ENCODE assay signal across 12 cellular contexts in genomic region chr15:89118481-89118989, GRCh38. TPM values are rescaled to one million over a fixed set of nuclear protein-coding genes. Genes with fewer than 3 reads are reported as not detected.
DNase-seq lines count a peak whose midpoint lies in the region; ATAC-seq and TF ChIP-seq lines count a peak whose summit lies in the region.
"Had no signal": no experiment of that assay in that cellular context is flagged by ENCODE, and none has a peak within 500 bp of the region (broad histone marks: within the 10 kb centered on the region; RNA-seq: fewer than 3 reads in every experiment).

No MANE protein-coding gene starts in this region.

- no TSS peak for BruUV-seq in MCF 10A (replicated peaks; lab: Mats Ljungman, UMichigan)
- BruUV-seq in mammary epithelial cell (replicated peaks; lab: Mats Ljungman, UMichigan), result no TSS peak

- no peak overlapping the region for H3K9ac ChIP-seq in mammary epithelial cell (ENCODE audit: insufficient read depth, low read length)

- H2AFZ ChIP-seq in mammary epithelial cell (ENCODE audit: low read depth, low read length), result no peak overlapping the region

- in situ Hi-C loops in mammary epithelial cell (cut with MboI; ENCODE audit: low sequenced_read_pairs in 2 of 2) (no loop called here), brain microvascular endothelial cell (cut with HindIII; ENCODE audit: low pct_ligation_motif_present, low sequenced_read_pairs) (no loop called here)

- no peak overlapping the region for H3K4me3 Mint-ChIP-seq in MCF 10A (ENCODE audit: unreplicated experiment)
- H3K4me3 Mint-ChIP-seq: activated CD4-positive, alpha-beta memory T cell treated with anti-CD3 and anti-CD28 coated beads, Interleukin-2, amount 10 ng/mL, durations not matched to agents 7 days and 5 days had no signal

- no peak overlapping the region for H3K4me2 ChIP-seq in mammary epithelial cell (ENCODE audit: insufficient read depth, low read depth, low read length)

- CTCF ChIA-PET in MCF 10A (lab: Yijun Ruan, JAX), result interaction anchor here (0.7 to 1.6 kb wide), 6 partner anchors 11 to 34 kb away, joined by 3 to 6 read pairs (median 3); partner anchors contain the start of gene ABHD2
- CTCF ChIA-PET in mammary epithelial cell (lab: Charles Lee; ENCODE audit: low non-redundant PET), result no interaction called here

- H3K4me3 ChIP-seq in mammary epithelial cell (replicated peaks in 1 of 3; ENCODE audit: insufficient read depth in 1 of 3, low read depth in 2 of 3, low read length in 3 of 3) (no peak overlapping the region), brain microvascular endothelial cell (ENCODE audit: low read depth, low read length) (no peak overlapping the region), lung (no peak overlapping the region), tibial nerve (no peak overlapping the region)

- H3K27ac ChIP-seq in mammary epithelial cell (ENCODE audit: insufficient read depth, low read depth, low read length), result no peak overlapping the region
- peak overlapping the region; percentile 97 for H3K27ac ChIP-seq in brain microvascular endothelial cell
- H3K27ac ChIP-seq in lung (ENCODE audit: low read depth in 1 of 2, low read length in 1 of 2), result peak overlapping the region; percentile 69 to 84
- H3K27ac ChIP-seq in tibial nerve, result peak overlapping the region; percentile 64 to 87 (median 78)

- H3K4me1 ChIP-seq in mammary epithelial cell (ENCODE audit: insufficient read depth, low read length) (peaks cover 27% of the 10 kb centered on the region), lung (ENCODE audit: control insufficient read depth in 2 of 2, insufficient read depth in 2 of 2, low read length in 2 of 2) (peaks cover 6 to 24% of the 10 kb centered on the region in 2 donors), tibial nerve (peaks cover 0 to 78% (median 40%) of the 10 kb centered on the region in 4 donors)

- H3K27me3 Mint-ChIP-seq in MCF 10A (ENCODE audit: insufficient read depth, unreplicated experiment), result no peaks in the 10 kb centered on the region
- H3K27me3 Mint-ChIP-seq: activated CD4-positive, alpha-beta memory T cell treated with anti-CD3 and anti-CD28 coated beads, Interleukin-2, amount 10 ng/mL, durations not matched to agents 7 days and 5 days had no signal

- no peaks in the 10 kb centered on the region for H3K79me2 ChIP-seq in mammary epithelial cell (ENCODE audit: insufficient read depth, low read length)

- intact Hi-C loops in MCF 10A (cut with micrococcal nuclease), result no loop called here
- intact Hi-C loops in mammary epithelial cell (cut with micrococcal nuclease), result no loop called here

- DNase-seq in MCF 10A (ENCODE audit: unreplicated experiment), result no peak
- no peak for DNase-seq in mammary epithelial cell
- DNase-seq in brain microvascular endothelial cell, result no peak
- DNase-seq in lung (ENCODE audit: low spot score), result no peak
- no peak for DNase-seq in tibial nerve (ENCODE audit: low spot score in 2 of 2)
- no peak for DNase-seq in HT-29 (ENCODE audit: low spot score)
- no peak for DNase-seq in activated CD4-positive, alpha-beta T cell treated with anti-CD3 and anti-CD28 coated beads, Interleukin-2, amount 50 U/mL, for 1 hour
- DNase-seq: ACHN; activated CD4-positive, alpha-beta memory T cell treated with anti-CD3 and anti-CD28 coated beads, Interleukin-2, amount 10 ng/mL, durations not matched to agents 7 days and 5 days; activated effector memory CD4-positive, alpha-beta T cell treated with Interleukin-2 at 50 U/mL for 16 hours; DMS 273 treated with DMSO at 0.1 percent for 48 hours had no signal

- POLR2A ChIA-PET in MCF 10A (lab: Yijun Ruan, JAX), result interaction anchor here (0.7 to 7.8 kb wide), 5 partner anchors 9 to 504 kb away, joined by 3 to 121 read pairs (median 40); partner anchors contain the start of gene ABHD2

- H3K9me3 Mint-ChIP-seq in MCF 10A (ENCODE audit: unreplicated experiment), result no peaks in the 10 kb centered on the region
- H3K9me3 Mint-ChIP-seq: activated CD4-positive, alpha-beta memory T cell treated with anti-CD3 and anti-CD28 coated beads, Interleukin-2, amount 10 ng/mL, durations not matched to agents 7 days and 5 days had no signal

- no peak for ATAC-seq in lung (ENCODE audit: insufficient read depth, low FRiP score)
- no peak for ATAC-seq in GM21367 (IDR thresholded peaks at IDR 0.05; ENCODE audit: unreplicated experiment)

- H3K27me3 ChIP-seq in mammary epithelial cell (ENCODE audit: insufficient read depth, low read length) (no peaks in the 10 kb centered on the region), brain microvascular endothelial cell (replicated peaks) (no peaks in the 10 kb centered on the region), lung (ENCODE audit: control insufficient read depth, insufficient read depth) (no peaks in the 10 kb centered on the region), tibial nerve (no peaks in the 10 kb centered on the region)

- dilution Hi-C loops in mammary epithelial cell (cut with HindIII; ENCODE audit: low sequenced_read_pairs), result no loop called here

- peak overlapping the region; percentile 91 for H3K27ac Mint-ChIP-seq in MCF 10A (ENCODE audit: low read depth, unreplicated experiment)
- H3K27ac Mint-ChIP-seq: activated CD4-positive, alpha-beta memory T cell treated with anti-CD3 and anti-CD28 coated beads, Interleukin-2, amount 10 ng/mL, durations not matched to agents 7 days and 5 days had no signal

- no peaks in the 10 kb centered on the region for H3K9me3 ChIP-seq in mammary epithelial cell (replicated peaks; ENCODE audit: insufficient read depth, low read length)
- H3K9me3 ChIP-seq in lung (ENCODE audit: control insufficient read depth in 2 of 2, insufficient read depth in 1 of 2, low read length in 1 of 2), result peaks cover 0 to 3% of the 10 kb centered on the region in 2 donors
- no peaks in the 10 kb centered on the region for H3K9me3 ChIP-seq in tibial nerve

- H3K36me3 ChIP-seq in mammary epithelial cell (ENCODE audit: insufficient read depth, low read length) (no peaks in the 10 kb centered on the region), brain microvascular endothelial cell (replicated peaks) (no peaks in the 10 kb centered on the region), lung (ENCODE audit: control insufficient read depth in 2 of 2, insufficient read depth in 2 of 2, low read length in 2 of 2) (peaks cover 25 to 28% of the 10 kb centered on the region in 2 donors), tibial nerve (peaks cover 0 to 23% (median 0%) of the 10 kb centered on the region in 3 donors)

- TF ChIP-seq EP300 in tibial nerve (IDR thresholded peaks at IDR 0.05), result no peak

- 56% methylated on average over 2 of the region's 2 CpGs for WGBS in mammary epithelial cell (ENCODE audit: low coverage, missing lambda C conversion rate)
- 39 to 59% methylated on average over 2 of the region's 2 CpGs for WGBS in lung, 2 donors
- WGBS in tibial nerve, 2 donors, result 57 to 79% methylated on average over 2 of the region's 2 CpGs

- H3K36me3 Mint-ChIP-seq in MCF 10A (ENCODE audit: insufficient read depth, unreplicated experiment), result peaks cover 30% of the 10 kb centered on the region

- H3K4me1 Mint-ChIP-seq in MCF 10A (ENCODE audit: insufficient read depth, unreplicated experiment), result peaks cover 47% of the 10 kb centered on the region

- no peak for TF ChIP-seq CTCF in MCF 10A (IDR thresholded peaks at IDR 0.05; ENCODE audit: unreplicated experiment)
- TF ChIP-seq CTCF in mammary epithelial cell (conservative IDR thresholded peaks at IDR 0.05 in 1 of 2, IDR thresholded peaks at IDR 0.05 in 1 of 2; ENCODE audit: extremely low read depth in 1 of 2, insufficient read depth in 1 of 2, low read depth in 1 of 2, low read length in 2 of 2), result no peak
- no peak for TF ChIP-seq CTCF in brain microvascular endothelial cell (IDR thresholded peaks at IDR 0.05; ENCODE audit: low read depth, low read length, missing control alignments)
- TF ChIP-seq CTCF in lung (IDR thresholded peaks at IDR 0.05; ENCODE audit: control extremely low read depth, extremely low read depth), result no peak
- no peak for TF ChIP-seq CTCF in tibial nerve (IDR thresholded peaks at IDR 0.05)

- no peak for TF ChIP-seq POLR2A in tibial nerve (IDR thresholded peaks at IDR 0.05)

- no peaks in the 10 kb centered on the region for H4K20me1 ChIP-seq in mammary epithelial cell (ENCODE audit: insufficient read depth, low read length)

RNA-seq across cellular contexts. Expression of gene ABHD2, which starts 30.3 kb away (rescaled TPM):
- total RNA-seq in MCF 10A (2022), result 47.7 and 55.9 TPM in 2 replicates
- 10 to 100 TPM; 35.3 to 47.4 TPM for total RNA-seq in mammary epithelial cell
- polyA plus RNA-seq in mammary epithelial cell, result 29.6 TPM
- 207 TPM for polyA minus RNA-seq in mammary epithelial cell
- 100 to 1,000 TPM in 1 of 2 donors, 10 to 100 TPM in 1; 77.2 to 200 TPM for total RNA-seq in lung
- 10 to 100 TPM; 11.7 to 41.5 TPM for polyA plus RNA-seq in lung
- total RNA-seq in tibial nerve, result 10 to 100 TPM; 29.7 to 48.1 (median 35.9) TPM
- total RNA-seq in HT-29 (2014; rRNA removed; shearing (Covaris generic)), result 156 and 181 TPM in 2 replicates
